8 cellular contexts compared by ENCODE assay signal in genomic region chr12:120231316-120232011, GRCh38. TPM values are rescaled to one million over a fixed set of nuclear protein-coding genes. Genes with fewer than 3 reads are reported as not detected.
A peak's percentile ranks its signal among the peaks of the same experiment; 100 is the strongest.
DNase-seq lines count a peak whose midpoint lies in the region; ATAC-seq, FAIRE-seq and TF ChIP-seq lines count a peak whose summit lies in the region.

No MANE protein-coding gene starts in this region.

- H3K79me2 ChIP-seq in parathyroid adenoma: peaks cover 32% of the 10 kb centered on the region

- in situ Hi-C loops in Panc1 (cut with HindIII; ENCODE audit: low pct_unique_long_range_greater_than_20kb, low sequenced_read_pairs): no loop called here

- no peak for TF ChIP-seq CTCF in Panc1 (IDR thresholded peaks at IDR 0.05)
- TF ChIP-seq CTCF in fibroblast of the aortic adventitia (IDR thresholded peaks at IDR 0.05; ENCODE audit: insufficient read depth, low read length): peak; percentile 38
- no peak for TF ChIP-seq CTCF in parathyroid adenoma (IDR thresholded peaks at IDR 0.05)
- no peak for TF ChIP-seq CTCF in upper lobe of right lung (IDR thresholded peaks at IDR 0.05)

- no peak for TF ChIP-seq POLR2A in GM12891 (IDR thresholded peaks at IDR 0.05; ENCODE audit: low read depth, low read length)

- H3K4me1 ChIP-seq in Panc1 (ENCODE audit: control insufficient read depth, insufficient read depth, low read length): peaks cover 98% of the 10 kb centered on the region
- peaks cover 68% of the 10 kb centered on the region for H3K4me1 ChIP-seq in parathyroid adenoma
- H3K4me1 ChIP-seq in upper lobe of right lung: peaks cover 95% of the 10 kb centered on the region

- H3K9ac ChIP-seq in parathyroid adenoma: no peak overlapping the region

- H3K27me3 ChIP-seq in Panc1 (ENCODE audit: control insufficient read depth, insufficient read depth, low read length): no peaks in the 10 kb centered on the region
- H3K27me3 ChIP-seq in parathyroid adenoma (ENCODE audit: control insufficient read depth, insufficient read depth, low read length): no peaks in the 10 kb centered on the region
- H3K27me3 ChIP-seq in upper lobe of right lung: no peaks in the 10 kb centered on the region

- POLR2A ChIA-PET in Panc1 (lab: Charles Lee): interaction anchor here (0.6 to 2.7 kb wide), 5 partner anchors 8 to 67 kb away, joined by 3 to 28 read pairs (median 8); partner anchors contain the start of genes PXN and RNU4-2

- peak overlapping the region; percentile 5 for H3K4me2 ChIP-seq in parathyroid adenoma (ENCODE audit: low read length)

- CTCF ChIA-PET in Panc1 (lab: Charles Lee): interaction anchor here (0.5 to 3.2 kb wide), 4 partner anchors 16 to 1995 kb away, joined by 4 to 15 read pairs (median 9); partner anchors contain the start of genes DIABLO, PXN and RNU4-2

- ATAC-seq in Panc1 (peak; percentile 71), upper lobe of right lung (peak; percentile 31), HG03469 (IDR thresholded peaks at IDR 0.05; ENCODE audit: unreplicated experiment) (no peak)

- no peak overlapping the region for H2AFZ ChIP-seq in parathyroid adenoma

- DNase-seq in GM12891 (ENCODE audit: insufficient read length, low spot score): no peak
- peak; percentile 92 for DNase-seq in Panc1 (ENCODE audit: low read depth, low spot score)
- DNase-seq in activated T-helper 1 cell treated with anti-CD3 and anti-CD28 coated beads, Interleukin-2, amount 50 U/mL, for 16 hours (ENCODE audit: low read depth in 1 of 2, low spot score in 1 of 2): peak; percentile 45 to 55
- DNase-seq in fibroblast of the aortic adventitia (ENCODE audit: low read depth): peak; percentile 84
- no peak for DNase-seq in upper lobe of right lung
- no peak for DNase-seq in D341Med (ENCODE audit: low spot score)

- intact Hi-C loops in Panc1 (cut with micrococcal nuclease; ENCODE audit: unreplicated experiment) (no loop called here), upper lobe of right lung (cut with DNase I) (no loop called here)

- H3K27ac ChIP-seq in Panc1 (ENCODE audit: low read length): peak overlapping the region; percentile 100
- H3K27ac ChIP-seq in parathyroid adenoma: peak overlapping the region; percentile 97
- H3K27ac ChIP-seq in upper lobe of right lung: peak overlapping the region; percentile 77

- H3K4me3 ChIP-seq in Panc1 (ENCODE audit: low read depth in 2 of 2, low read length in 2 of 2): 0 out of 4 replicates have a peak overlapping the region, but pooled peaks of 1 of the 2 experiments have one; percentile 9
- H3K4me3 ChIP-seq in fibroblast of the aortic adventitia (ENCODE audit: low read depth, low read length): no peak overlapping the region
- H3K4me3 ChIP-seq in parathyroid adenoma (ENCODE audit: low read depth, low read length): no peak overlapping the region
- no peak overlapping the region for H3K4me3 ChIP-seq in upper lobe of right lung

- FAIRE-seq in GM12891 (lab: Jason Lieb, UNC): no peak

- H3K36me3 ChIP-seq in Panc1 (ENCODE audit: control insufficient read depth, insufficient read depth, low read length) (peaks cover 3% of the 10 kb centered on the region; the same call in 1 of the 2 replicates), parathyroid adenoma (ENCODE audit: control insufficient read depth, insufficient read depth, low read length) (no peaks in the 10 kb centered on the region), upper lobe of right lung (no peaks in the 10 kb centered on the region)

- BruUV-seq in Panc1 (replicated peaks; lab: Mats Ljungman, UMichigan): no TSS peak

- no peaks in the 10 kb centered on the region for H3K9me3 ChIP-seq in Panc1 (ENCODE audit: control insufficient read depth, insufficient read depth, low read depth, low read length)
- H3K9me3 ChIP-seq in parathyroid adenoma (ENCODE audit: control insufficient read depth, low read length): no peaks in the 10 kb centered on the region
- no peaks in the 10 kb centered on the region for H3K9me3 ChIP-seq in upper lobe of right lung

TF ChIP-seq in GM12891, 5 proteins besides CTCF, POLR2A, EP300 and RAD21:
- TF ChIP-seq PAX5 (IDR thresholded peaks at IDR 0.05; ENCODE audit: insufficient read depth, low read length, severe bottlenecking) (no peak), POU2F2 (IDR thresholded peaks at IDR 0.05; ENCODE audit: low read depth, low read length) (no peak), SPI1 (IDR thresholded peaks at IDR 0.05; ENCODE audit: low read depth, low read length) (peak; percentile 39; the same call in 1 of the 2 replicates), TAF1 (IDR thresholded peaks at IDR 0.05; ENCODE audit: low read depth, low read length) (no peak), POLR2AphosphoS5 (IDR thresholded peaks at IDR 0.05; ENCODE audit: low read depth, low read length) (no peak)

RNA-seq across cellular contexts. Expression of gene RPLP0, which starts 30.6 kb away (rescaled TPM):
- 5,981 TPM for polyA plus RNA-seq in GM12891 (2012; ENCODE audit: low read depth, missing spikeins)
- total RNA-seq in Panc1 (2021; ENCODE audit: unreplicated experiment) (2,628 TPM), fibroblast of the aortic adventitia (ENCODE audit: low replicate concordance) (1,185 and 3,518 TPM in 2 replicates), upper lobe of right lung (1,192 TPM)
- polyA plus RNA-seq in Panc1 (2012; ENCODE audit: insufficient read length): 4,062 TPM

RNA-seq across cellular contexts. Expression of gene PXN, which starts 34.1 kb away (rescaled TPM):
- polyA plus RNA-seq in GM12891 (2012; ENCODE audit: low read depth, missing spikeins): 17.6 TPM
- total RNA-seq in Panc1 (2021; ENCODE audit: unreplicated experiment): 484 TPM
- 478 TPM for polyA plus RNA-seq in Panc1 (2012; ENCODE audit: insufficient read length)
- 66.1 and 68.3 TPM in 2 replicates for total RNA-seq in fibroblast of the aortic adventitia (ENCODE audit: low replicate concordance)
- 105 TPM for total RNA-seq in upper lobe of right lung

RNA-seq across cellular contexts. Expression of gene GCN1, which starts 36.9 kb away (rescaled TPM):
- polyA plus RNA-seq in GM12891 (2012; ENCODE audit: low read depth, missing spikeins): 39.6 TPM
- total RNA-seq in Panc1 (2021; ENCODE audit: unreplicated experiment) (175 TPM), fibroblast of the aortic adventitia (ENCODE audit: low replicate concordance) (126 and 156 TPM in 2 replicates), upper lobe of right lung (77.2 TPM)
- 125 TPM for polyA plus RNA-seq in Panc1 (2012; ENCODE audit: insufficient read length)

Comparison
In these comparisons a context has a peak if more than half of its experiments do, and no peak if none do; other contexts are left out.
1. DNase-seq: peak in Panc1 (single experiment), activated T-helper 1 cell treated with anti-CD3 and anti-CD28 coated beads, Interleukin-2, amount 50 U/mL, for 16 hours (2 of 2) and fibroblast of the aortic adventitia (single experiment); none in GM12891 (single experiment), upper lobe of right lung (single experiment) and D341Med (single experiment).
2. Peak in every context shown above with its lines, with median percentiles within 50 percentile points of each other: H3K27ac ChIP-seq.